17 cellular contexts compared by ENCODE assay signal in the genomic region with DNA sequence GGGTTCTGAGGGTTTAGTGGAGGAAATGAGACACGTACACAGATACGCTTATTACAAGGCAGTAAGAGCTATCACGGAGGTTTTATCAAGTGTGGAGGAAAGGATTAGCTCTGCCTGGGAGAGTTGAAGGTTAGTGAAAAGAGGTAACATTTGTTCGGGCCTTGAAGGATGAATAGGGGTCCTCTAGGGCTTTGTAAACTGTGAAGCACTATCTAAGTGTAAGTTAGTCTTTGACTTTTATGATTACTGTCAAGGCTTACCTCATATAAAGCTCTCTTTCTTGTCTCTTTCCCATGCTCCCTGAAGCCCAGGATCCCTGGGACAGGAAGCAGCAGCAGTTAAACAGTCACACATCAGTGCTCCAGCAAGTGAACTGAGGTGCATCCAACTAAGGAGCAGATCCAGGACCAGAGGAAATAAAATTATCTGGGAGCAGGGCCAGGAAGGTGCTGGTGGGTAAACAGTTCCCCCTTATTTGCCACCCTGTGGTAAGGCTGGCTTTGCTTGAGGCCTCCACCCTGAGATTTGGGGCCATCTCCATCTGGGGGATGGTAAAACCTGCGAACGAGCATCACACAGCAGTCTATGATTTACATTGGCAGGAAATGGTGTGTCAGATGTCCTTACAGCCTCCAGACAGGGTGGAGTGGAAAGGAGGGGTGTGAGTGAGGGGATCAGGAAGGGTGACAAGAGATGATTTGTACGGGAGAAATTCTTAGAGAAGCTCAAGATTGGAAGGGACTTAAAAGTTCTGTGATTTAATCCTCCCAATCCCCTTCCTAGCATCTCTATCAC. TPM values are rescaled to one million over a fixed set of nuclear protein-coding genes. Genes with fewer than 3 reads are reported as not detected.
A peak's percentile ranks its signal among the peaks of the same experiment; 100 is the strongest.
DNase-seq lines count a peak whose midpoint lies in the region; ATAC-seq lines count a peak whose summit lies in the region.
"Had no signal": no experiment of that assay in that cellular context is flagged by ENCODE, and none has a peak within 500 bp of the region (broad histone marks: within the 10 kb centered on the region; RNA-seq: fewer than 3 reads in every experiment).

No MANE protein-coding gene starts in this region.

- ATAC-seq in HG03108 (IDR thresholded peaks at IDR 0.05; ENCODE audit: unreplicated experiment), result no peak
- no peak for ATAC-seq in GM19023 (IDR thresholded peaks at IDR 0.05; ENCODE audit: unreplicated experiment)
- ATAC-seq: activated CD4-positive, CD25-positive, alpha-beta regulatory T cell treated with anti-CD3 and anti-CD28 coated beads, Interleukin-2, amount 50 U/mL, for 24 hours; heart right ventricle; stimulated activated naive B cell treated with anti-CD40 and anti-IgM and Interleukin-4, amounts not matched to agents 10 μg/mL and 1 μg/mL and 100 μg/mL, for 72 hours had no signal

- DNase-seq in A172 (ENCODE audit: low spot score) (peak; percentile 4), EH (ENCODE audit: low read depth) (peak; percentile 13), NCI-H526 treated with DMSO at 0.1 percent for 48 hours (lab: John Stamatoyannopoulos, UW) (peak; percentile 65), epidermal melanocyte (ENCODE audit: insufficient read length, low spot score) (peak; percentile 60), OCI-M1 (lab: John Stamatoyannopoulos, UW) (no peak)
- DNase-seq in stimulated activated CD4-positive, alpha-beta T cell treated with anti-CD3 and anti-CD28 coated beads, Interleukin-12 subunit alpha, Interleukin-12 subunit beta, amount 100 ng/mL, for 4 hours, result no peak
- DNase-seq: activated T-cell treated with anti-CD3 and anti-CD28 coated beads, Interleukin-2, amount 50 U/mL, for 48 hours; anterior cingulate cortex; heart right ventricle; NCI-H1436; posterior cingulate gyrus; Right ventricle myocardium superior; stimulated activated CD4-positive, alpha-beta T cell treated with anti-CD3 and anti-CD28 coated beads, Interleukin-2, amount 100 ng/mL, for 24 hours; stimulated activated naive B cell treated with anti-CD40 and anti-IgM and Interleukin-4, amounts not matched to agents 10 μg/mL and 1 μg/mL and 100 μg/mL, for 72 hours had no signal

RNA-seq across cellular contexts. Expression of gene GVQW3, which starts 27.2 kb away (rescaled TPM):
- 1.1 and 2.1 TPM in 2 replicates for total RNA-seq in A172 (2014; rRNA removed; shearing (Covaris generic))

RNA-seq across cellular contexts. Expression of gene THAP12, which starts 27.4 kb away (rescaled TPM):
- total RNA-seq in A172 (2014; rRNA removed; shearing (Covaris generic)), result 61.8 and 94.8 TPM in 2 replicates

RNA-seq across cellular contexts. Expression of gene EMSY, which starts 36.5 kb away (rescaled TPM):
- 17.9 and 29.2 TPM in 2 replicates for total RNA-seq in A172 (2014; rRNA removed; shearing (Covaris generic))

Comparison
In these comparisons a context has a peak if more than half of its experiments do, and no peak if none do; other contexts are left out.
1. DNase-seq: peak in A172 (single experiment), EH (single experiment), NCI-H526 treated with DMSO at 0.1 percent for 48 hours (single experiment) and epidermal melanocyte (single experiment); none in stimulated activated CD4-positive, alpha-beta T cell treated with anti-CD3 and anti-CD28 coated beads, Interleukin-12 subunit alpha, Interleukin-12 subunit beta, amount 100 ng/mL, for 4 hours (single experiment) and OCI-M1 (single experiment).